14 cellular contexts compared by ENCODE assay signal in the genomic region with DNA sequence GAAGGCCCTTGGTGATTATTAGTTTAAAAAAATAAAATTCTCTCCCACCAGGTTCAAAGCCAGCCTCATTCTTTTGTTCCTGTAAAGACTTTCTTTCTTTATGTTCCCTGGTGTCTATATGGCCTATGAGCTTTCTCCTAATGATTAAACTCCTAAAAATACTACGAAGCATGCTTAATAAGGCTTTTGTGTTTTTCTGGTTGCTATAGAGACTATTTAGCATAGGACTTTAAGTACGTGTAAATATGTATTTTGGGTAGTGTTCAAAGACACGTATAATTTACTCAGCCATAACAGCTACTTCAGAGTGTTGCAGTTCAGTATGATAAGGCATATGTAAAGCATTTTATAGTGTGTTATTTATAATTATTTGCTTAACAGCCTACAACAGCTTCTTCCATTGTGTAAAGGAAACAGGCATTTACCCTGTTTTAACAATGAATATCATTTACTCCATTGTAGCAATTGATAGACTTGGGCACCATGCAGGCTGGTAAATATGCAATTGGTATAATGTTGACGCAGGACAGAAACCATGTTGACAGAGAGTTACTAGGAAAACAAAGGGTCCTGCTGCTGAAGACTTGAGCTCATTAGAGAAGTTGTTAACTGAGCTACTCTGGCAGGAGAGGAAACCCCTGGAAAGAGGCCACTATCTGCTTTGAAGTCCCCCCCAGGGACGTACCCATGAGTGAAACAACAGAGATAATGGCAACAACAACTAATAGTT.
DNase-seq lines count a peak whose midpoint lies in the region.
"Had no signal": no experiment of that assay in that cellular context is flagged by ENCODE, and none has a peak within 500 bp of the region (broad histone marks: within the 10 kb centered on the region; RNA-seq: fewer than 3 reads in every experiment).

No MANE protein-coding gene starts in this region.

- H3K9me3 Mint-ChIP-seq in activated T-cell treated with anti-CD3 and anti-CD28 coated beads, Interleukin-2, amount 50 U/mL, for 24 hours: no peaks in the 10 kb centered on the region
- H3K9me3 Mint-ChIP-seq: activated naive CD8-positive, alpha-beta T cell treated with anti-CD3 and anti-CD28 coated beads for 36 hours had no signal

- H3K27me3 Mint-ChIP-seq in activated T-cell treated with anti-CD3 and anti-CD28 coated beads, Interleukin-2, amount 50 U/mL, for 24 hours: peaks cover 39% of the 10 kb centered on the region

- no peak overlapping the region for H3K4me3 Mint-ChIP-seq in activated T-cell treated with anti-CD3 and anti-CD28 coated beads, Interleukin-2, amount 50 U/mL, for 24 hours
- H3K4me3 Mint-ChIP-seq: activated naive CD8-positive, alpha-beta T cell treated with anti-CD3 and anti-CD28 coated beads for 36 hours had no signal

- DNase-seq in activated T-cell treated with anti-CD3 and anti-CD28 coated beads, Interleukin-2, amount 50 U/mL, for 24 hours: no peak
- no peak for DNase-seq in activated T-cell treated with anti-CD3 and anti-CD28 coated beads, Interleukin-2, amount 50 U/mL, for 1 hour
- DNase-seq in NCI-H526 treated with DMSO at 0.1 percent for 48 hours (lab: John Stamatoyannopoulos, UW) (peak; percentile 65), dermis blood vessel endothelial cell (peak; percentile 5), posterior vena cava (ENCODE audit: low spot score) (no peak), HCEC 1CT (no peak), NCI-H2107 (lab: John Stamatoyannopoulos, UW) (no peak)
- DNase-seq: activated naive CD8-positive, alpha-beta T cell treated with anti-CD3 and anti-CD28 coated beads for 36 hours; DND-41; effector CD4-positive, alpha-beta T cell; NCI-H2171 treated with DMSO at 0.1 percent for 48 hours; stimulated activated CD8-positive, alpha-beta memory T cell treated with anti-CD3 and anti-CD28 coated beads, Interleukin-4, amount 100 ng/mL, for 48 hours had no signal

- intact Hi-C loops in posterior vena cava (cut with DNase I): no loop called here

- no peak overlapping the region for H3K4me3 ChIP-seq in skin epidermis

- peaks cover 8% of the 10 kb centered on the region for H3K4me1 Mint-ChIP-seq in activated T-cell treated with anti-CD3 and anti-CD28 coated beads, Interleukin-2, amount 50 U/mL, for 24 hours (ENCODE audit: low read depth)

- H3K27ac Mint-ChIP-seq in activated T-cell treated with anti-CD3 and anti-CD28 coated beads, Interleukin-2, amount 50 U/mL, for 24 hours: peak overlapping the region; percentile 58
- H3K27ac Mint-ChIP-seq: activated naive CD8-positive, alpha-beta T cell treated with anti-CD3 and anti-CD28 coated beads for 36 hours had no signal

- peak overlapping the region in 11 of 21 experiments; percentile 3 to 64 (median 37) for H3K27ac ChIP-seq in skin epidermis
- H3K27ac ChIP-seq: neutrophil had no signal

- H3K36me3 Mint-ChIP-seq in activated T-cell treated with anti-CD3 and anti-CD28 coated beads, Interleukin-2, amount 50 U/mL, for 24 hours (ENCODE audit: low read depth): no peaks in the 10 kb centered on the region
- H3K36me3 Mint-ChIP-seq: activated naive CD8-positive, alpha-beta T cell treated with anti-CD3 and anti-CD28 coated beads for 36 hours had no signal

Comparison
In these comparisons a context has a peak if more than half of its experiments do, and no peak if none do; other contexts are left out.
1. DNase-seq: peak in NCI-H526 treated with DMSO at 0.1 percent for 48 hours (single experiment) and dermis blood vessel endothelial cell (single experiment); none in activated T-cell treated with anti-CD3 and anti-CD28 coated beads, Interleukin-2, amount 50 U/mL, for 24 hours (single experiment), activated T-cell treated with anti-CD3 and anti-CD28 coated beads, Interleukin-2, amount 50 U/mL, for 1 hour (single experiment), posterior vena cava (single experiment), HCEC 1CT (single experiment) and NCI-H2107 (single experiment).